ENCODE assay signal across 1 cellular context in the genomic region with DNA sequence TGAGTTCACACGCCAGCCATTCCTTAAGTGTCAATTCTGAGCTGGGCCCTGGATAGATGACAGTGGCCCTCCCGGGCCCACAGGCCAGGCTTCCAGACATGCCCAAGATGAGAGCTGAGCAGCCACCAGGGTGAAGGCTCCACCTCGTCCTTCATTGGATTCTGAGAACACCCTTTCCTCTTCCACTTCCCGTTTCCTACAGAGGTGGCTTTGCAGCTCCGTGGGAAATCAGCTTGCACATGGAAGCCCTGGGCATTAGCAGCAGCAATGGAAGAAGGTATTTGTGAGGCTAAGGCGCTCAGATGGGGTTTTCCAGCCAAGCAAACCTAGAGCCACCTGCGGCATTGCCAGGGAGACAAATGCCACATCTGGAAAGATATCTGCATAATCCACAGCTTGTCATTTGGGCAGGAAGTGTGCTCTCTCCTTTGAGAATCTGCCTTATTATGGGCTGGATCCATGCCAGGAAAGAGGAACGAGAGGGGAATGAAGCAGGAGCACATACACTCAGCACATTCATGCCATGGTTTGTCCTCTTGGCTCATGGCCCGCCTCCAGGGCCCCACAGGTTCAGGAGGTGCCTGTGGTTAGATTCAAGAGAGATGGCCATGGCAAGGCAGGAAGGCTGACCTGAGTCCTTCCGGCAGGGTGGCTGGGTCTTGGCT.
TF ChIP-seq lines count a peak whose summit lies in the region.

No MANE protein-coding gene starts in this region.

TF ChIP-seq in GM23338, 12 proteins besides CTCF, POLR2A, EP300 and RAD21 (continued from another document):
- TF ChIP-seq ZNF462 (CRISPR knock-in tag; IDR thresholded peaks at IDR 0.05) (no peak), STAT1 (IDR thresholded peaks at IDR 0.05; ENCODE audit: unreplicated experiment) (no peak), ZNF331 (CRISPR knock-in tag; IDR thresholded peaks at IDR 0.05; ENCODE audit: low read depth) (no peak), POLR2AphosphoS5 (IDR thresholded peaks at IDR 0.05; ENCODE audit: low read depth) (no peak), REST (IDR thresholded peaks at IDR 0.05; ENCODE audit: unreplicated experiment) (no peak), ETS1 (IDR thresholded peaks at IDR 0.05) (no peak)
TF ChIP-seq in GM23338: peak in this region for 0.
